Comparison of ENCODE assay signal across 2 cellular contexts in genomic region chr14:74710477-74710876, GRCh38.
TF ChIP-seq lines count a peak whose summit lies in the region.

No MANE protein-coding gene starts in this region.

TF ChIP-seq in SK-N-SH, 30 proteins besides CTCF, POLR2A, EP300 and RAD21 (continued from another document):
- TF ChIP-seq, protein P1, sequence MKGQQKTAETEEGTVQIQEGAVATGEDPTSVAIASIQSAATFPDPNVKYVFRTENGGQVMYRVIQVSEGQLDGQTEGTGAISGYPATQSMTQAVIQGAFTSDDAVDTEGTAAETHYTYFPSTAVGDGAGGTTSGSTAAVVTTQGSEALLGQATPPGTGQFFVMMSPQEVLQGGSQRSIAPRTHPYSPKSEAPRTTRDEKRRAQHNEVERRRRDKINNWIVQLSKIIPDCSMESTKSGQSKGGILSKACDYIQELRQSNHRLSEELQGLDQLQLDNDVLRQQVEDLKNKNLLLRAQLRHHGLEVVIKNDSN (IDR thresholded peaks at IDR 0.05; ENCODE audit: borderline replicate concordance, low read depth): no peak
- no peak for TF ChIP-seq TCF12 (IDR thresholded peaks at IDR 0.05)
- no peak for TF ChIP-seq FOSL2 (IDR thresholded peaks at IDR 0.05; ENCODE audit: borderline replicate concordance, low read depth)
- no peak for TF ChIP-seq ZBTB33 (IDR thresholded peaks at IDR 0.05; ENCODE audit: borderline replicate concordance, low read depth)
- TF ChIP-seq CHD2 (IDR thresholded peaks at IDR 0.05; ENCODE audit: low read length, partially characterized antibody): no peak
- no peak for TF ChIP-seq EZH2phosphoT487 (IDR thresholded peaks at IDR 0.05; ENCODE audit: borderline replicate concordance, low read depth)
- no peak for TF ChIP-seq REST (IDR thresholded peaks at IDR 0.05; ENCODE audit: low read depth, low read length)
- TF ChIP-seq MEF2A (IDR thresholded peaks at IDR 0.05; ENCODE audit: borderline replicate concordance, low read depth): no peak
- TF ChIP-seq NRF1 (IDR thresholded peaks at IDR 0.05; ENCODE audit: low read depth, low read length): no peak
- TF ChIP-seq FOXM1 (IDR thresholded peaks at IDR 0.05; ENCODE audit: low read depth): no peak
- TF ChIP-seq GATA2 (CRISPR knock-in tag; IDR thresholded peaks at IDR 0.05): no peak
- no peak for TF ChIP-seq TAF1 (IDR thresholded peaks at IDR 0.05; ENCODE audit: borderline replicate concordance, low read depth, low read length)

TF ChIP-seq in SK-N-SH treated with all-trans-retinoic acid at 6 μM for 48 hours, 23 proteins besides CTCF, POLR2A, EP300 and RAD21 (continued from another document):
- TF ChIP-seq, protein P2, sequence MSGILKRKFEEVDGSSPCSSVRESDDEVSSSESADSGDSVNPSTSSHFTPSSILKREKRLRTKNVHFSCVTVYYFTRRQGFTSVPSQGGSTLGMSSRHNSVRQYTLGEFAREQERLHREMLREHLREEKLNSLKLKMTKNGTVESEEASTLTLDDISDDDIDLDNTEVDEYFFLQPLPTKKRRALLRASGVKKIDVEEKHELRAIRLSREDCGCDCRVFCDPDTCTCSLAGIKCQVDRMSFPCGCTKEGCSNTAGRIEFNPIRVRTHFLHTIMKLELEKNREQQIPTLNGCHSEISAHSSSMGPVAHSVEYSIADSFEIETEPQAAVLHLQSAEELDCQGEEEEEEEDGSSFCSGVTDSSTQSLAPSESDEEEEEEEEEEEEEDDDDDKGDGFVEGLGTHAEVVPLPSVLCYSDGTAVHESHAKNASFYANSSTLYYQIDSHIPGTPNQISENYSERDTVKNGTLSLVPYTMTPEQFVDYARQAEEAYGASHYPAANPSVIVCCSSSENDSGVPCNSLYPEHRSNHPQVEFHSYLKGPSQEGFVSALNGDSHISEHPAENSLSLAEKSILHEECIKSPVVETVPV (CRISPR knock-in tag; IDR thresholded peaks at IDR 0.05): no peak
